Comparison of ENCODE assay signal across 16 cellular contexts in genomic region chr18:44341759-44342158, GRCh38.
A peak's percentile ranks its signal among the peaks of the same experiment; 100 is the strongest.
DNase-seq lines count a peak whose midpoint lies in the region; ATAC-seq and TF ChIP-seq lines count a peak whose summit lies in the region.
"Had no signal": no experiment of that assay in that cellular context is flagged by ENCODE, and none has a peak within 500 bp of the region (broad histone marks: within the 10 kb centered on the region; RNA-seq: fewer than 3 reads in every experiment).

No MANE protein-coding gene starts in this region.

- H3K79me2 ChIP-seq in GM23248 (ENCODE audit: insufficient read depth) (no peaks in the 10 kb centered on the region), mesendoderm (ENCODE audit: control insufficient read depth, insufficient read depth, low read length) (no peaks in the 10 kb centered on the region)

- H2AK5ac ChIP-seq in mesendoderm (ENCODE audit: low read length), result no peak overlapping the region

- no peaks in the 10 kb centered on the region for H3K9me2 ChIP-seq in GM23248 (ENCODE audit: insufficient read depth)

- H3K56ac ChIP-seq in mesendoderm (ENCODE audit: low read length), result no peak overlapping the region

- no peak overlapping the region for H2BK5ac ChIP-seq in mesendoderm (ENCODE audit: low read length)

- ATAC-seq in RWPE2 (ENCODE audit: low read depth) (peak; percentile 92), HG03442 (IDR thresholded peaks at IDR 0.05; ENCODE audit: unreplicated experiment) (no peak)

- 57 to 75% methylated on average over 1 of the region's 1 CpG for WGBS in GM23248 (ENCODE audit: low coverage in 1 of 2, low lambda C conversion rate in 2 of 2, missing lambda C conversion rate in 2 of 2), 2 experiments
- WGBS in mesendoderm (ENCODE audit: extremely low coverage, insufficient coverage, low lambda C conversion rate), result no CpG with 5 or more reads among the region's 1 CpG

- no peak overlapping the region for H4K8ac ChIP-seq in mesendoderm (ENCODE audit: low read depth, low read length)

- no peak overlapping the region for H3K27ac ChIP-seq in GM23248
- peak overlapping the region; percentile 27 for H3K27ac ChIP-seq in RWPE2 (ENCODE audit: poor library complexity, severe bottlenecking)
- H3K27ac ChIP-seq in epithelial cell of prostate, result peak overlapping the region; percentile 71
- no peak overlapping the region for H3K27ac ChIP-seq in mesendoderm (ENCODE audit: low read depth, low read length)
- no peak overlapping the region for H3K27ac ChIP-seq in brain microvascular endothelial cell
- H3K27ac ChIP-seq: Peyer's patch had no signal

- H3K36me3 ChIP-seq in GM23248 (ENCODE audit: low read depth) (no peaks in the 10 kb centered on the region), RWPE2 (ENCODE audit: low read depth) (no peaks in the 10 kb centered on the region), mesendoderm (ENCODE audit: control insufficient read depth, insufficient read depth, low read length) (no peaks in the 10 kb centered on the region), brain microvascular endothelial cell (replicated peaks) (no peaks in the 10 kb centered on the region)
- H3K36me3 ChIP-seq: Peyer's patch had no signal

- DNase-seq in GM23248 (peak; percentile 42), RWPE2 (ENCODE audit: low spot score) (no peak), epithelial cell of prostate (ENCODE audit: low read depth, low spot score) (peak; percentile 84), mesendoderm (peak; percentile 57), brain microvascular endothelial cell (no peak), NCI-H2227 (lab: John Stamatoyannopoulos, UW; ENCODE audit: unreplicated experiment) (no peak)
- DNase-seq in activated CD4-positive, alpha-beta T cell treated with anti-CD3 and anti-CD28 coated beads, Interleukin-2, amount 50 U/mL, for 1 hour, result no peak
- DNase-seq: DMS79 treated with DMSO at 0.1 percent for 48 hours, IMR-90, Kasumi-1, NCI-H146, NCI-H446, NCI-H774, Peyer's patch, SIG-M5 had no signal

- no peak overlapping the region for H2AFZ ChIP-seq in GM23248

- H3K4me1 ChIP-seq in GM23248 (ENCODE audit: insufficient read depth), result no peaks in the 10 kb centered on the region
- H3K4me1 ChIP-seq in RWPE2 (ENCODE audit: insufficient read depth, poor library complexity, severe bottlenecking), result peaks cover 13% of the 10 kb centered on the region
- no peaks in the 10 kb centered on the region for H3K4me1 ChIP-seq in mesendoderm (ENCODE audit: control insufficient read depth, low read depth, low read length)
- H3K4me1 ChIP-seq: Peyer's patch had no signal

- no peaks in the 10 kb centered on the region for H3K27me3 ChIP-seq in GM23248 (replicated peaks; ENCODE audit: insufficient read depth)
- no peaks in the 10 kb centered on the region for H3K27me3 ChIP-seq in RWPE2 (ENCODE audit: insufficient read depth, poor library complexity, severe bottlenecking)
- no peaks in the 10 kb centered on the region for H3K27me3 ChIP-seq in mesendoderm (ENCODE audit: insufficient read depth, low read length, poor library complexity)
- H3K27me3 ChIP-seq in brain microvascular endothelial cell (replicated peaks), result no peaks in the 10 kb centered on the region
- H3K27me3 ChIP-seq: Peyer's patch had no signal

- no peak overlapping the region for H3K4me3 ChIP-seq in GM23248
- H3K4me3 ChIP-seq in RWPE2 (ENCODE audit: severe bottlenecking), result no peak overlapping the region
- no peak overlapping the region for H3K4me3 ChIP-seq in mesendoderm (ENCODE audit: low read length)
- no peak overlapping the region for H3K4me3 ChIP-seq in brain microvascular endothelial cell (ENCODE audit: low read depth, low read length)
- H3K4me3 ChIP-seq: Peyer's patch had no signal

- no peak overlapping the region for H4K5ac ChIP-seq in mesendoderm (ENCODE audit: low read length)

- H3K9ac ChIP-seq in GM23248, result no peak overlapping the region
- H3K9ac ChIP-seq in mesendoderm (ENCODE audit: low read length), result no peak overlapping the region

- H3K4me2 ChIP-seq in GM23248 (ENCODE audit: unreplicated experiment) (no peak overlapping the region), mesendoderm (ENCODE audit: low read length) (no peak overlapping the region)

- H3K4ac ChIP-seq in mesendoderm (ENCODE audit: low read depth, low read length), result no peak overlapping the region

- in situ Hi-C loops in GM23248 (cut with MboI), result loop anchor here (25.0 kb wide), 2 partner anchors 729 to 1046 kb away; no protein-coding TSS in a partner anchor
- in situ Hi-C loops in brain microvascular endothelial cell (cut with HindIII; ENCODE audit: low pct_ligation_motif_present, low sequenced_read_pairs), result no loop called here

- no peaks in the 10 kb centered on the region for H3K79me1 ChIP-seq in mesendoderm (ENCODE audit: low read length)

- no peak overlapping the region for H3K18ac ChIP-seq in mesendoderm (ENCODE audit: low read length)

- H3K23ac ChIP-seq in mesendoderm (ENCODE audit: low read length), result no peak overlapping the region

- TF ChIP-seq CTCF in RWPE2 (IDR thresholded peaks at IDR 0.05; ENCODE audit: poor library complexity, severe bottlenecking) (no peak), brain microvascular endothelial cell (IDR thresholded peaks at IDR 0.05; ENCODE audit: low read depth, low read length, missing control alignments) (no peak)

- H4K20me1 ChIP-seq in GM23248 (ENCODE audit: insufficient read depth), result no peaks in the 10 kb centered on the region

- no peaks in the 10 kb centered on the region for H3K9me3 ChIP-seq in GM23248 (ENCODE audit: low read depth)
- no peaks in the 10 kb centered on the region for H3K9me3 ChIP-seq in RWPE2 (ENCODE audit: severe bottlenecking)
- H3K9me3 ChIP-seq: Peyer's patch had no signal

- no peak overlapping the region for H2BK120ac ChIP-seq in mesendoderm (ENCODE audit: low read depth, low read length)

- H2BK15ac ChIP-seq in mesendoderm (replicated peaks; ENCODE audit: low read depth), result no peak overlapping the region

- no peaks in the 10 kb centered on the region for H3F3A ChIP-seq in GM23248 (ENCODE audit: insufficient read depth)

Comparison
In these comparisons a context has a peak if more than half of its experiments do, and no peak if none do; other contexts are left out.
1. DNase-seq: peak in GM23248 (single experiment), epithelial cell of prostate (single experiment) and mesendoderm (single experiment); none in RWPE2 (single experiment), activated CD4-positive, alpha-beta T cell treated with anti-CD3 and anti-CD28 coated beads, Interleukin-2, amount 50 U/mL, for 1 hour (single experiment), brain microvascular endothelial cell (single experiment) and NCI-H2227 (single experiment).
2. H3K27ac ChIP-seq: peak in RWPE2 (single experiment) and epithelial cell of prostate (single experiment); none in GM23248 (single experiment), mesendoderm (single experiment) and brain microvascular endothelial cell (single experiment).